ENCODE assay signal across 26 cellular contexts in the genomic region with DNA sequence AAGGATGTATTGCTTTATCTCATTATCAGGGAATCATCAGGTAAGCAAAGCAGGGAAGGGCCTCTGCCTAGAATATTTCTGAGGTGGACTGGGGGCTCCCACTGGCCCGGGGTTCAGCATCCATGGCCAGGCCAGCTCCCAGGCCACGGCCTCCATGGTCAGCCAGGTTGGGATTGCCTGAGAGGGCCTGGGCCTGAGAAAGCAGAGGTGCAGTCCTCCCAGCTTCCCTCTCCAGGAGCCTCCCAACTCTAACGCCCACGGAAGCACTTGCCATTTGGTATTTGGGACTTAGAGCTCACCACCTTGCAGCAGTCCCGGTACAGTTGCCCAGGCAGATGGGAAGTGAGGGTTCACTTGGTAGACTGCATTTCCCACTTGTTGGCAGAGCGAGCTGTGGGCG.
"Had no signal": no experiment of that assay in that cellular context is flagged by ENCODE, and none has a peak within 500 bp of the region (broad histone marks: within the 10 kb centered on the region; RNA-seq: fewer than 3 reads in every experiment).

No MANE protein-coding gene starts in this region.

- H3K9me3 ChIP-seq: esophagus muscularis mucosa, gastroesophageal sphincter had no signal

- ATAC-seq: activated naive CD4-positive, alpha-beta T cell treated with anti-CD3 and anti-CD28 coated beads, Interleukin-2, amount 50 U/mL, for 72 hours; activated T-cell treated with anti-CD3 and anti-CD28 coated beads, Interleukin-2, amount 50 U/mL, for 72 hours; effector memory CD8-positive, alpha-beta T cell; gastroesophageal sphincter; WTC11 had no signal

- H3K4me1 ChIP-seq: gastroesophageal sphincter had no signal

- DNase-seq: activated CD4-positive, alpha-beta memory T cell treated with anti-CD3 and anti-CD28 coated beads, Interleukin-2, amount 10 ng/mL, durations not matched to agents 7 days and 5 days; activated CD4-positive, alpha-beta T cell treated with anti-CD3 and anti-CD28 coated beads for 1 hour; activated CD4-positive, alpha-beta T cell treated with anti-CD3 and anti-CD28 coated beads for 4 hours; activated CD4-positive, alpha-beta T cell treated with anti-CD3 and anti-CD28 coated beads, Interleukin-2, amount 10 ng/mL, durations not matched to agents 7 days and 5 days; activated CD4-positive, alpha-beta T cell treated with anti-CD3 and anti-CD28 coated beads, Interleukin-2, amount 50 U/mL, for 4 hours; activated CD8-positive, alpha-beta memory T cell treated with anti-CD3 and anti-CD28 coated beads, Interleukin-2, amount 50 U/mL, for 48 hours; activated gamma-delta T cell; activated naive CD4-positive, alpha-beta T cell; activated naive CD4-positive, alpha-beta T cell treated with anti-CD3 and anti-CD28 coated beads, Interleukin-2, amount 10 ng/mL, durations not matched to agents 7 days and 5 days; activated naive CD8-positive, alpha-beta T cell treated with anti-CD3 and anti-CD28 coated beads, Interleukin-2, amount 10 ng/mL, durations not matched to agents 7 days and 5 days; activated T-cell treated with anti-CD3 and anti-CD28 coated beads for 4 hours; activated T-cell treated with anti-CD3 and anti-CD28 coated beads, Interleukin-2, amount 50 U/mL, for 24 hours; activated T-cell treated with anti-CD3 and anti-CD28 coated beads, Interleukin-2, amount 50 U/mL, for 72 hours; brain microvascular endothelial cell; cortex of kidney; dermis blood vessel endothelial cell; effector CD4-positive, alpha-beta T cell; effector memory CD8-positive, alpha-beta T cell; erythroblast; foreskin melanocyte; T-helper 2 cell had no signal

- H3K27ac ChIP-seq: brain microvascular endothelial cell, esophagus muscularis mucosa, gastroesophageal sphincter, VCaP had no signal

- H3K36me3 ChIP-seq: brain microvascular endothelial cell, esophagus muscularis mucosa, gastroesophageal sphincter had no signal

- H3K27me3 ChIP-seq: brain microvascular endothelial cell, esophagus muscularis mucosa, gastroesophageal sphincter had no signal

- H3K4me3 ChIP-seq: esophagus muscularis mucosa, gastroesophageal sphincter had no signal
